17 cellular contexts compared by ENCODE assay signal in the genomic region with DNA sequence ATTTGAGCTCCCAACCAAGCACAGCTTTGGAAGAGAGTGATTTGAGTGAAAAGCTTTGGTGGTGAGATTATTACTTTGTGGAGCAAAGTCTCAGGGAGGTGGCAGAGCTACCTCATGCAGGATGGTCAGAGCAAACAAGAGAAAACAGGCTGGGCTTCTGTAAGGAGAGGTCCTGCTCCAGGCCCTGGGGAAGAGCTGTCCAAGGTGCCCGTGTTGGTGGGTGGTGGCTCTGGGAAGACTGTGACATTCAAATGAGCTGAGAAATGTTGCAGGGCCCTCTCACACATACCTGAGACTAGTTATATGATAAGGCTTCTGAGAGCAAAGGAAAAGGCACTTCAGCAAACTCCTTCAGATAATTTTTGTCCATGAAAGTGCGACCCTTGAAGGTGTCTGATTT.
DNase-seq lines count a peak whose midpoint lies in the region; ATAC-seq and TF ChIP-seq lines count a peak whose summit lies in the region.
"Had no signal": no experiment of that assay in that cellular context is flagged by ENCODE, and none has a peak within 500 bp of the region (broad histone marks: within the 10 kb centered on the region; RNA-seq: fewer than 3 reads in every experiment).

No MANE protein-coding gene starts in this region.

- no peak overlapping the region for H3K4me2 ChIP-seq in H9 (ENCODE audit: insufficient read depth, insufficient read length, low read length)
- H3K4me2 ChIP-seq in neural progenitor cell = no peak overlapping the region
- H3K4me2 ChIP-seq: BLaER1 had no signal

- H3K79me2 ChIP-seq in H9 (ENCODE audit: insufficient read depth, low read length) (no peaks in the 10 kb centered on the region), neural progenitor cell (ENCODE audit: low read depth) (no peaks in the 10 kb centered on the region)

- H3K14ac ChIP-seq in H9 (ENCODE audit: insufficient read depth, low read length) = no peak overlapping the region

- H2BK15ac ChIP-seq in H9 (ENCODE audit: low read depth, low read length) = no peak overlapping the region

- H3K27me3 ChIP-seq in H9 (ENCODE audit: insufficient read depth, low read length) (no peaks in the 10 kb centered on the region), RWPE2 (ENCODE audit: insufficient read depth, poor library complexity, severe bottlenecking) (no peaks in the 10 kb centered on the region), neural progenitor cell (no peaks in the 10 kb centered on the region)
- H3K27me3 ChIP-seq: BLaER1, SJSA1, spleen, suprapubic skin had no signal

- no peak overlapping the region for H4K91ac ChIP-seq in H9 (ENCODE audit: insufficient read length, low read depth, low read length)

- no peak overlapping the region for H3K56ac ChIP-seq in H9 (ENCODE audit: insufficient read length, low read depth, low read length)

- H4K20me1 ChIP-seq in H9 (ENCODE audit: control insufficient read depth, insufficient read depth, insufficient read length) = no peaks in the 10 kb centered on the region
- H4K20me1 ChIP-seq in neural progenitor cell (ENCODE audit: low read depth) = no peaks in the 10 kb centered on the region
- H4K20me1 ChIP-seq: BLaER1 had no signal

- no peak overlapping the region for H3T11ph ChIP-seq in H9 (ENCODE audit: low read length)

- no peak overlapping the region for H4K8ac ChIP-seq in H9 (replicated peaks; ENCODE audit: insufficient read length, low read depth, low read length)

- H2AFZ ChIP-seq in H9 (ENCODE audit: low read length) = no peak overlapping the region
- H2AFZ ChIP-seq in neural progenitor cell (replicated peaks) = no peak overlapping the region

- no peaks in the 10 kb centered on the region for H3K36me3 Mint-ChIP-seq in H9 (ENCODE audit: insufficient read depth in 1 of 3, low read depth in 3 of 3)
- no peaks in the 10 kb centered on the region for H3K36me3 Mint-ChIP-seq in endothelial cell (ENCODE audit: low read depth, unreplicated experiment)
- no peaks in the 10 kb centered on the region for H3K36me3 Mint-ChIP-seq in neural progenitor cell
- H3K36me3 Mint-ChIP-seq in activated naive CD8-positive, alpha-beta T cell treated with anti-CD3 and anti-CD28 coated beads, Interleukin-2, amount 50 U/mL, for 24 hours (ENCODE audit: low read depth) = no peaks in the 10 kb centered on the region
- H3K36me3 Mint-ChIP-seq in glutamatergic neuron (ENCODE audit: unreplicated experiment) = no peaks in the 10 kb centered on the region
- H3K36me3 Mint-ChIP-seq: activated naive CD8-positive, alpha-beta T cell treated with anti-CD3 and anti-CD28 coated beads, Interleukin-2, amount 10 ng/mL, durations not matched to agents 7 days and 5 days had no signal

- no peak overlapping the region for H2BK12ac ChIP-seq in H9 (ENCODE audit: insufficient read length, low read depth, low read length)

- H3K27ac Mint-ChIP-seq in H9 = no peak overlapping the region; a peak in 1 of 7 replicates
- H3K27ac Mint-ChIP-seq in endothelial cell (ENCODE audit: unreplicated experiment) = no peak overlapping the region
- H3K27ac Mint-ChIP-seq in neural progenitor cell = no peak overlapping the region
- no peak overlapping the region for H3K27ac Mint-ChIP-seq in activated naive CD8-positive, alpha-beta T cell treated with anti-CD3 and anti-CD28 coated beads, Interleukin-2, amount 50 U/mL, for 24 hours
- no peak overlapping the region for H3K27ac Mint-ChIP-seq in glutamatergic neuron (ENCODE audit: unreplicated experiment)
- H3K27ac Mint-ChIP-seq: activated naive CD8-positive, alpha-beta T cell treated with anti-CD3 and anti-CD28 coated beads, Interleukin-2, amount 10 ng/mL, durations not matched to agents 7 days and 5 days had no signal

- H2AK5ac ChIP-seq in H9 (ENCODE audit: insufficient read length, low read length) = no peak overlapping the region

- no CpG with 5 or more reads among the region's 2 CpGs for WGBS in H9 (ENCODE audit: extremely low coverage, insufficient read length, low lambda C conversion rate)

- H4K5ac ChIP-seq in H9 (ENCODE audit: insufficient read length, low read depth, low read length) = no peak overlapping the region

- no peak overlapping the region for H3K18ac ChIP-seq in H9 (ENCODE audit: insufficient read length, low read depth, low read length)

- H3K9ac ChIP-seq in H9 (ENCODE audit: extremely low read depth, insufficient read length, low read length) (no peak overlapping the region), neural progenitor cell (no peak overlapping the region)
- H3K9ac ChIP-seq: BLaER1 had no signal

- DNase-seq in H9 (peak; percentile 40), RWPE2 (ENCODE audit: low spot score) (no peak), endothelial cell (ENCODE audit: low spot score) (peak; percentile 18), neural progenitor cell (ENCODE audit: low spot score) (peak; percentile 20), glutamatergic neuron (no peak)
- no peak for DNase-seq in activated naive CD8-positive, alpha-beta T cell treated with anti-CD3 and anti-CD28 coated beads, Interleukin-2, amount 50 U/mL, for 24 hours
- DNase-seq: activated CD4-positive, CD25-positive, alpha-beta regulatory T cell treated with anti-CD3 and anti-CD28 coated beads, Interleukin-2, amount 50 U/mL, for 72 hours; activated naive CD8-positive, alpha-beta T cell treated with anti-CD3 and anti-CD28 coated beads, Interleukin-2, amount 10 ng/mL, durations not matched to agents 7 days and 5 days; NCI-H2081 treated with DMSO at 0.1 percent for 48 hours; NCI-H526; psoas muscle; spleen; T-helper 9 cell had no signal

- H3K27ac ChIP-seq in H9 (ENCODE audit: insufficient read length, low read depth, low read length) (no peak overlapping the region), RWPE2 (ENCODE audit: poor library complexity, severe bottlenecking) (no peak overlapping the region), neural progenitor cell (no peak overlapping the region)
- H3K27ac ChIP-seq: BLaER1, psoas muscle, SJSA1, spleen, suprapubic skin had no signal

- no peaks in the 10 kb centered on the region for H3K23me2 ChIP-seq in H9 (ENCODE audit: insufficient read length, low read depth, low read length, poor library complexity, severe bottlenecking)

- no peaks in the 10 kb centered on the region for H3K79me1 ChIP-seq in H9 (ENCODE audit: insufficient read depth, low read depth, low read length, poor library complexity, severe bottlenecking)

- no peaks in the 10 kb centered on the region for H3K9me3 Mint-ChIP-seq in H9
- H3K9me3 Mint-ChIP-seq in endothelial cell (ENCODE audit: unreplicated experiment) = no peaks in the 10 kb centered on the region
- no peaks in the 10 kb centered on the region for H3K9me3 Mint-ChIP-seq in neural progenitor cell
- no peaks in the 10 kb centered on the region for H3K9me3 Mint-ChIP-seq in activated naive CD8-positive, alpha-beta T cell treated with anti-CD3 and anti-CD28 coated beads, Interleukin-2, amount 50 U/mL, for 24 hours
- no peaks in the 10 kb centered on the region for H3K9me3 Mint-ChIP-seq in glutamatergic neuron (ENCODE audit: unreplicated experiment)
- H3K9me3 Mint-ChIP-seq: activated naive CD8-positive, alpha-beta T cell treated with anti-CD3 and anti-CD28 coated beads, Interleukin-2, amount 10 ng/mL, durations not matched to agents 7 days and 5 days had no signal

- H2BK5ac ChIP-seq in H9 (ENCODE audit: insufficient read length, low read length) = no peak overlapping the region

- no peak overlapping the region for H2BK20ac ChIP-seq in H9 (ENCODE audit: low read depth, low read length, poor library complexity, severe bottlenecking)

- H3K4me1 Mint-ChIP-seq in H9 (peaks cover 27 to 28% of the 10 kb centered on the region in 2 experiments), endothelial cell (ENCODE audit: unreplicated experiment) (no peaks in the 10 kb centered on the region), neural progenitor cell (peaks cover 6% of the 10 kb centered on the region), glutamatergic neuron (ENCODE audit: low read depth, unreplicated experiment) (peaks cover 6% of the 10 kb centered on the region)
- no peaks in the 10 kb centered on the region for H3K4me1 Mint-ChIP-seq in activated naive CD8-positive, alpha-beta T cell treated with anti-CD3 and anti-CD28 coated beads, Interleukin-2, amount 50 U/mL, for 24 hours
- H3K4me1 Mint-ChIP-seq: activated naive CD8-positive, alpha-beta T cell treated with anti-CD3 and anti-CD28 coated beads, Interleukin-2, amount 10 ng/mL, durations not matched to agents 7 days and 5 days had no signal

- H3K23ac ChIP-seq in H9 (ENCODE audit: insufficient read length, low read depth, low read length) = no peak overlapping the region

- H3K36me3 ChIP-seq in RWPE2 (ENCODE audit: low read depth) = no peaks in the 10 kb centered on the region
- no peaks in the 10 kb centered on the region for H3K36me3 ChIP-seq in neural progenitor cell
- H3K36me3 ChIP-seq: BLaER1, SJSA1, spleen, suprapubic skin had no signal

- ATAC-seq in RWPE2 (ENCODE audit: low read depth) = 0 out of 3 replicates have a peak, but pooled peaks have one; percentile 31
- no peak for ATAC-seq in GM18861 (IDR thresholded peaks at IDR 0.05; ENCODE audit: unreplicated experiment)
- no peak for ATAC-seq in activated naive CD8-positive, alpha-beta T cell treated with anti-CD3 and anti-CD28 coated beads, Interleukin-2, amount 50 U/mL, for 24 hours
- ATAC-seq: psoas muscle had no signal

- H3K4ac ChIP-seq in H9 (ENCODE audit: low read depth, low read length) = no peak overlapping the region

- H3K4me3 Mint-ChIP-seq in H9 = no peak overlapping the region
- no peak overlapping the region for H3K4me3 Mint-ChIP-seq in endothelial cell (ENCODE audit: unreplicated experiment)
- H3K4me3 Mint-ChIP-seq in neural progenitor cell = no peak overlapping the region
- H3K4me3 Mint-ChIP-seq in activated naive CD8-positive, alpha-beta T cell treated with anti-CD3 and anti-CD28 coated beads, Interleukin-2, amount 50 U/mL, for 24 hours = no peak overlapping the region
- no peak overlapping the region for H3K4me3 Mint-ChIP-seq in glutamatergic neuron (ENCODE audit: unreplicated experiment)
- H3K4me3 Mint-ChIP-seq: activated naive CD8-positive, alpha-beta T cell treated with anti-CD3 and anti-CD28 coated beads, Interleukin-2, amount 10 ng/mL, durations not matched to agents 7 days and 5 days had no signal

- H3K4me1 ChIP-seq in H9 (ENCODE audit: insufficient read depth, low read length) = peaks cover 6% of the 10 kb centered on the region; the same call in 1 of the 2 replicates
- no peaks in the 10 kb centered on the region for H3K4me1 ChIP-seq in RWPE2 (ENCODE audit: insufficient read depth, poor library complexity, severe bottlenecking)
- H3K4me1 ChIP-seq in neural progenitor cell = peaks cover 26% of the 10 kb centered on the region
- H3K4me1 ChIP-seq: BLaER1, psoas muscle, SJSA1, spleen, suprapubic skin had no signal

- no peaks in the 10 kb centered on the region for H3K27me3 Mint-ChIP-seq in H9 (ENCODE audit: low read depth)
- no peaks in the 10 kb centered on the region for H3K27me3 Mint-ChIP-seq in endothelial cell (ENCODE audit: unreplicated experiment)
- H3K27me3 Mint-ChIP-seq in neural progenitor cell (ENCODE audit: insufficient read depth, low read depth) = peaks cover 3% of the 10 kb centered on the region
- H3K27me3 Mint-ChIP-seq in activated naive CD8-positive, alpha-beta T cell treated with anti-CD3 and anti-CD28 coated beads, Interleukin-2, amount 50 U/mL, for 24 hours = no peaks in the 10 kb centered on the region
- H3K27me3 Mint-ChIP-seq in glutamatergic neuron (ENCODE audit: unreplicated experiment) = peaks cover 5% of the 10 kb centered on the region

- H3K9me3 ChIP-seq in H9 (ENCODE audit: control insufficient read depth, low read depth, low read length) (no peaks in the 10 kb centered on the region), RWPE2 (ENCODE audit: severe bottlenecking) (no peaks in the 10 kb centered on the region), neural progenitor cell (ENCODE audit: low read depth) (no peaks in the 10 kb centered on the region)
- H3K9me3 ChIP-seq: BLaER1, psoas muscle, SJSA1, spleen, suprapubic skin had no signal

- H3K4me3 ChIP-seq in RWPE2 (ENCODE audit: severe bottlenecking) (no peak overlapping the region), neural progenitor cell (no peak overlapping the region)
- H3K4me3 ChIP-seq: BLaER1, psoas muscle, SJSA1, spleen, suprapubic skin had no signal

- no peak overlapping the region for H2BK120ac ChIP-seq in H9 (ENCODE audit: low read depth, low read length, poor library complexity, severe bottlenecking)

- TF ChIP-seq CTCF in H9 (conservative IDR thresholded peaks at IDR 0.05) (no peak), RWPE2 (IDR thresholded peaks at IDR 0.05; ENCODE audit: poor library complexity, severe bottlenecking) (no peak), endothelial cell (IDR thresholded peaks at IDR 0.05; ENCODE audit: unreplicated experiment) (no peak), neural progenitor cell (IDR thresholded peaks at IDR 0.05) (no peak), glutamatergic neuron (IDR thresholded peaks at IDR 0.05; ENCODE audit: partially characterized antibody, unreplicated experiment) (no peak)

- peaks cover 31% of the 10 kb centered on the region for H3F3A ChIP-seq in neural progenitor cell (ENCODE audit: low read depth)

Comparison
In these comparisons a context has a peak if more than half of its experiments do, and no peak if none do; other contexts are left out.
1. DNase-seq: peak in H9 (single experiment), endothelial cell (single experiment) and neural progenitor cell (single experiment); none in RWPE2 (single experiment), activated naive CD8-positive, alpha-beta T cell treated with anti-CD3 and anti-CD28 coated beads, Interleukin-2, amount 50 U/mL, for 24 hours (single experiment) and glutamatergic neuron (single experiment).